In the genomic region with DNA sequence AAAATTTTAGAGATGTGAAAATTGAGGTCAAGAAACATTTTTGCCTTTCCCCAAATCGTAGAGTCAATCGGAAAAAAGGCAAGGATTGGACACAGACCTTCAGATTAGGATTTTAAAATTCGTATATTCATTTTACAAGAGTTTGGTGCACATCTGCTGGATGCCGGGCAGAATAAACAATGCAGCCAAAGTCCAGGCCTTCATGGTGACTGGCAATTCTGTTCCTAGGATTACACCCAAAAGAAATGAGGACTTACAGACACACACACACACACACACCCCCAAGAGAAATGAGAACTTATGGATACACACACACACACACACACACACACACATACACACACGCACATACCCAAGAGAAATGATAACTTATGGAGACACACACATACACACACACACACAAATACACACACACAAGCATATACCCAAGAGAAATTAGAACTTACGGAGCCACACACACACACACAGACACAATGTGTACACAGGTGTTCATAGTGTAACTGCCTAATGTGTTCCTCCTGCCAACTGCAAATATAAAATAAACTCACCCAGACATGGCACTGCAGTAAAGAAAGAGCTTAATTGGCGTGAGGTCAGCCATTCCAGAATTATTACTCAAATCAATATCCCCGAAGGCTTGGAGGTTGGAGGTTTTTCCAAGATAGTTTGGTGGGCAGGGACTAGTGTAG, we compare ENCODE assay signal across 29 cellular contexts.
DNase-seq lines count a peak whose midpoint lies in the region; ATAC-seq, FAIRE-seq and TF ChIP-seq lines count a peak whose summit lies in the region.
"Had no signal": no experiment of that assay in that cellular context is flagged by ENCODE, and none has a peak within 500 bp of the region (broad histone marks: within the 10 kb centered on the region; RNA-seq: fewer than 3 reads in every experiment).

No MANE protein-coding gene starts in this region.

- no peaks in the 10 kb centered on the region for H3K9me3 ChIP-seq in astrocyte (ENCODE audit: insufficient read depth, low read depth, low read length)
- H3K9me3 ChIP-seq: A549 had no signal

- H3K9ac ChIP-seq in astrocyte (ENCODE audit: low read length): no peak overlapping the region
- H3K9ac ChIP-seq: BLaER1 treated with 17β-estradiol and CSF1 and Interleukin-3, amounts not matched to agents 10 nM and 100 nM had no signal

- H4K20me1 ChIP-seq in astrocyte (ENCODE audit: insufficient read depth, low read length): no peaks in the 10 kb centered on the region
- H4K20me1 ChIP-seq: BLaER1 treated with 17β-estradiol and CSF1 and Interleukin-3, amounts not matched to agents 10 nM and 100 nM had no signal

- H2AFZ ChIP-seq in astrocyte (ENCODE audit: low read depth, low read length): no peak overlapping the region
- H2AFZ ChIP-seq: GM23338 had no signal

- no peaks in the 10 kb centered on the region for H3K27me3 Mint-ChIP-seq in astrocyte (ENCODE audit: low read depth, unreplicated experiment)
- no peaks in the 10 kb centered on the region for H3K27me3 Mint-ChIP-seq in neural crest cell (ENCODE audit: low read depth)
- H3K27me3 Mint-ChIP-seq: CD4-positive, alpha-beta T cell had no signal

- H3K79me2 ChIP-seq in astrocyte (ENCODE audit: insufficient read depth, low read length): no peaks in the 10 kb centered on the region

- no peak for ATAC-seq in GM21423 (IDR thresholded peaks at IDR 0.05; ENCODE audit: unreplicated experiment)
- ATAC-seq: A549, GM23338, Panc1 had no signal

- H3K9me3 Mint-ChIP-seq in astrocyte (ENCODE audit: unreplicated experiment): peaks cover 2% of the 10 kb centered on the region
- H3K9me3 Mint-ChIP-seq in neural crest cell: no peaks in the 10 kb centered on the region
- H3K9me3 Mint-ChIP-seq: CD4-positive, alpha-beta T cell; GM23338; H9 had no signal

- no peak for TF ChIP-seq POLR2A in GM12891 (IDR thresholded peaks at IDR 0.05; ENCODE audit: low read depth, low read length)

- no peaks in the 10 kb centered on the region for H3K36me3 ChIP-seq in astrocyte (ENCODE audit: insufficient read depth, low read length)

- H3K4me2 ChIP-seq in astrocyte (ENCODE audit: low read length): no peak overlapping the region
- H3K4me2 ChIP-seq: A549; BLaER1 treated with 17β-estradiol and CSF1 and Interleukin-3, amounts not matched to agents 10 nM and 100 nM; GM23338 had no signal

- H3K4me1 Mint-ChIP-seq in astrocyte (ENCODE audit: low read depth, unreplicated experiment) (no peaks in the 10 kb centered on the region), neural crest cell (peaks cover 15% of the 10 kb centered on the region)

- H3K27me3 ChIP-seq in astrocyte (ENCODE audit: insufficient read depth, low read length): no peaks in the 10 kb centered on the region
- H3K27me3 ChIP-seq: BLaER1 treated with 17β-estradiol and CSF1 and Interleukin-3, amounts not matched to agents 10 nM and 100 nM had no signal

- H3K36me3 Mint-ChIP-seq in astrocyte (ENCODE audit: low read depth, unreplicated experiment) (no peaks in the 10 kb centered on the region), neural crest cell (ENCODE audit: low read depth) (no peaks in the 10 kb centered on the region)

- peak; percentile 50 for FAIRE-seq in GM12891 (lab: Jason Lieb, UNC)
- FAIRE-seq in astrocyte (lab: Jason Lieb, UNC): no peak
- FAIRE-seq: A549, HTR-8/SVneo had no signal

- H3K27ac ChIP-seq in astrocyte (ENCODE audit: low read depth, low read length): no peak overlapping the region
- H3K27ac ChIP-seq: A549; BLaER1 treated with 17β-estradiol and CSF1 and Interleukin-3, amounts not matched to agents 10 nM and 100 nM; RWPE1 had no signal

- H3K27ac Mint-ChIP-seq in astrocyte (ENCODE audit: unreplicated experiment) (peak overlapping the region; percentile 12), neural crest cell (ENCODE audit: unreplicated experiment) (peak overlapping the region; percentile 10)
- H3K27ac Mint-ChIP-seq: CD4-positive, alpha-beta T cell; GM23338; H9 had no signal

- TF ChIP-seq CTCF in LNCaP clone FGC (IDR thresholded peaks at IDR 0.05; ENCODE audit: control insufficient read depth, extremely low read depth, insufficient read depth) (no peak), astrocyte (IDR thresholded peaks at IDR 0.05; ENCODE audit: insufficient read depth, low read depth, low read length) (no peak), neural crest cell (conservative IDR thresholded peaks at IDR 0.05) (no peak)

- no peak overlapping the region for H3K4me3 ChIP-seq in LNCaP clone FGC (ENCODE audit: low read depth, low read length)
- H3K4me3 ChIP-seq in astrocyte (ENCODE audit: insufficient read depth, low read depth, low read length): no peak overlapping the region
- H3K4me3 ChIP-seq: A549; BLaER1 treated with 17β-estradiol and CSF1 and Interleukin-3, amounts not matched to agents 10 nM and 100 nM; GM23338 had no signal

- DNase-seq in GM12891 (ENCODE audit: insufficient read length, low spot score) (no peak), LNCaP clone FGC (ENCODE audit: low read depth) (peak; percentile 1), astrocyte (ENCODE audit: low read depth) (no peak), neural crest cell (ENCODE audit: low read depth, low spot score) (no peak), NCI-H1436 (lab: John Stamatoyannopoulos, UW) (no peak)
- DNase-seq in NK-92 treated with Interleukin-12 subunit alpha and Interleukin-12 subunit beta, amount 100 ng/mL, for 24 hours (lab: John Stamatoyannopoulos, UW): no peak
- DNase-seq: AML-193; CD4-positive, alpha-beta T cell; COR-L47; DMS53; H9; KG1; MM.1S; NCI-H1105; NCI-H1694; NCI-H2029 treated with DMSO at 0.1 percent for 48 hours; NCI-H2171; NCI-H226; NCI-H510A; NCI-H774; SHP77; T-helper 1 cell had no signal

- no peak overlapping the region for H3K4me3 Mint-ChIP-seq in astrocyte (ENCODE audit: unreplicated experiment)
- H3K4me3 Mint-ChIP-seq in neural crest cell: no peak overlapping the region
- H3K4me3 Mint-ChIP-seq: CD4-positive, alpha-beta T cell; GM23338; H9 had no signal

- H3K4me1 ChIP-seq in astrocyte (ENCODE audit: insufficient read depth, low read length): no peaks in the 10 kb centered on the region
- H3K4me1 ChIP-seq: A549; BLaER1 treated with 17β-estradiol and CSF1 and Interleukin-3, amounts not matched to agents 10 nM and 100 nM had no signal

TF ChIP-seq in GM12891, 5 proteins besides CTCF, POLR2A, EP300 and RAD21:
- TF ChIP-seq POU2F2 (IDR thresholded peaks at IDR 0.05; ENCODE audit: low read depth, low read length): no peak
- TF ChIP-seq POLR2AphosphoS5 (IDR thresholded peaks at IDR 0.05; ENCODE audit: low read depth, low read length): no peak
